ENCODE assay signal across 23 cellular contexts in the genomic region with DNA sequence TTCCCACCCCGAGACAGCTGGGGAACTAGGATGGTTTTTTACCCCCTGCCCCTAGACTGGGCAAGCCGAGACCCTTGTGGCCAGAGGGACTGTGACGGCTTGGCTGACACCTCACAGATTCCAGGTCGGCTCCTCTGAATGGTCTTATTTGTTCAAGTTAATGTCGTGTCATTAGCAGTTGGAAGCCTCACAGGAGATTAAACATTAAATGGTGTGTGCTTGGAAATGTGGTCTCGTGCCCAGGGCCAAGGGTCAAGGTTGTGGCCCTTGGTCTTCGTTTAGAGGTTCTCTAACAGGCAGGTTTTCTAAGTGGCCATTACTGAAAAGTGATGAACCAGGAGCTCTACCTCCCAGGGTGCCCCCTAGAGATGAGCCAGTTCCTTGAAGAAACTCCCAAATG.
DNase-seq lines count a peak whose midpoint lies in the region; ATAC-seq, FAIRE-seq and TF ChIP-seq lines count a peak whose summit lies in the region.
"Had no signal": no experiment of that assay in that cellular context is flagged by ENCODE, and none has a peak within 500 bp of the region (broad histone marks: within the 10 kb centered on the region; RNA-seq: fewer than 3 reads in every experiment).

No MANE protein-coding gene starts in this region.

- H3K79me2 ChIP-seq in HepG2 (ENCODE audit: insufficient read depth, low read length), result no peaks in the 10 kb centered on the region

- no peaks in the 10 kb centered on the region for H4K20me1 ChIP-seq in HepG2 (ENCODE audit: insufficient read depth, low read length)

- H3K4me3 Mint-ChIP-seq in osteocyte (ENCODE audit: unreplicated experiment), result no peak overlapping the region
- no peak overlapping the region for H3K4me3 Mint-ChIP-seq in activated naive CD4-positive, alpha-beta T cell treated with anti-CD3 and anti-CD28 coated beads, Interleukin-2, amount 10 ng/mL, durations not matched to agents 7 days and 5 days
- H3K4me3 Mint-ChIP-seq: B cell; CD8-positive, alpha-beta memory T cell had no signal

- H3K9ac ChIP-seq in HepG2 (ENCODE audit: insufficient read depth, low read depth, low read length), result no peak overlapping the region
- H3K9ac ChIP-seq: GM23248 had no signal

- TF ChIP-seq RAD21 in HepG2 (CRISPR knock-in tag; IDR thresholded peaks at IDR 0.05), result no peak

- H3K9me3 ChIP-seq in HEK293 (ENCODE audit: control insufficient read depth, insufficient read depth, low read depth, low read length), result no peaks in the 10 kb centered on the region
- no peaks in the 10 kb centered on the region for H3K9me3 ChIP-seq in body of pancreas
- no peaks in the 10 kb centered on the region for H3K9me3 ChIP-seq in HepG2 (ENCODE audit: low read length)
- no peaks in the 10 kb centered on the region for H3K9me3 ChIP-seq in pancreas
- H3K9me3 ChIP-seq: Caco-2 had no signal

- TF ChIP-seq CTCF in HEK293 (tag by site-specific recombination; IDR thresholded peaks at IDR 0.05) (no peak), body of pancreas (IDR thresholded peaks at IDR 0.05) (no peak), HepG2 (CRISPR knock-in tag; IDR thresholded peaks at IDR 0.05) (no peak), pancreas (IDR thresholded peaks at IDR 0.05) (no peak), osteocyte (IDR thresholded peaks at IDR 0.05) (no peak)

- POLR2A ChIA-PET in HEK293 (lab: Yijun Ruan, JAX) (no interaction called here), HepG2 (lab: Yijun Ruan, JAX) (interaction anchor here (2.1 kb wide), 1 partner anchor 63 kb away, joined by 9 read pairs; no protein-coding TSS in a partner anchor), HEK293T (lab: Yijun Ruan, JAX) (no interaction called here)

- peak; percentile 43 for ATAC-seq in body of pancreas
- ATAC-seq in HepG2, result peak; percentile 17
- peak in 3 of 4 donors; percentile 27 to 42 (median 31) for ATAC-seq in pancreas
- ATAC-seq: HCT116, K562 had no signal

- H3K27ac ChIP-seq in HEK293 (ENCODE audit: extremely low read depth, low read depth, low read length), result no peak overlapping the region
- no peak overlapping the region for H3K27ac ChIP-seq in body of pancreas
- no peak overlapping the region for H3K27ac ChIP-seq in HepG2 (ENCODE audit: extremely low read length, insufficient read depth, low read length)
- H3K27ac ChIP-seq in pancreas, result no peak overlapping the region
- H3K27ac ChIP-seq: GM23248, HL-60 had no signal

- BruUV-seq in HepG2 (replicated peaks; lab: Mats Ljungman, UMichigan), result no TSS peak

- TF ChIP-seq EP300 in HepG2 (IDR thresholded peaks at IDR 0.05; ENCODE audit: low read depth in 2 of 2, low read length in 2 of 2) (no peak), HepG2 (CRISPR knock-in tag; IDR thresholded peaks at IDR 0.05; ENCODE audit: borderline replicate concordance) (no peak)

- H3K4me3 ChIP-seq in HEK293 (ENCODE audit: low read depth, low read length) (no peak overlapping the region), body of pancreas (no peak overlapping the region), HepG2 (replicated peaks in 1 of 3; ENCODE audit: insufficient read depth in 1 of 3, low read depth in 2 of 3, low read length in 3 of 3) (peak overlapping the region in 1 of 3 experiments; percentile 39; a peak in 1 of 6 replicates), pancreas (no peak overlapping the region)
- H3K4me3 ChIP-seq: GM23248, K562 had no signal

- H3K4me2 ChIP-seq in HepG2 (ENCODE audit: low read depth, low read length), result peak overlapping the region; percentile 34

- FAIRE-seq in HepG2 (lab: Jason Lieb, UNC), result peak; percentile 75
- no peak for FAIRE-seq in pancreas (lab: Jason Lieb, UNC)
- FAIRE-seq: D721Med, G401.6, GM12891, GM19239, H54, K562 had no signal

- H3K27ac Mint-ChIP-seq in osteocyte (ENCODE audit: unreplicated experiment), result no peak overlapping the region
- H3K27ac Mint-ChIP-seq in activated naive CD4-positive, alpha-beta T cell treated with anti-CD3 and anti-CD28 coated beads, Interleukin-2, amount 10 ng/mL, durations not matched to agents 7 days and 5 days, result no peak overlapping the region
- H3K27ac Mint-ChIP-seq: B cell; CD4-positive, CD25-positive, alpha-beta regulatory T cell; CD8-positive, alpha-beta memory T cell had no signal

- H3K27me3 Mint-ChIP-seq in osteocyte (ENCODE audit: unreplicated experiment), result peaks cover 27% of the 10 kb centered on the region
- peaks cover 51% of the 10 kb centered on the region for H3K27me3 Mint-ChIP-seq in activated naive CD4-positive, alpha-beta T cell treated with anti-CD3 and anti-CD28 coated beads, Interleukin-2, amount 10 ng/mL, durations not matched to agents 7 days and 5 days

- no peaks in the 10 kb centered on the region for H3K9me3 Mint-ChIP-seq in osteocyte (ENCODE audit: unreplicated experiment)
- no peaks in the 10 kb centered on the region for H3K9me3 Mint-ChIP-seq in activated naive CD4-positive, alpha-beta T cell treated with anti-CD3 and anti-CD28 coated beads, Interleukin-2, amount 10 ng/mL, durations not matched to agents 7 days and 5 days
- H3K9me3 Mint-ChIP-seq: CD4-positive, CD25-positive, alpha-beta regulatory T cell; CD8-positive, alpha-beta memory T cell had no signal

- H3K4me1 ChIP-seq in HEK293 (ENCODE audit: control insufficient read depth, insufficient read depth, low read length) (no peaks in the 10 kb centered on the region), body of pancreas (peaks cover 16% of the 10 kb centered on the region), HepG2 (ENCODE audit: insufficient read depth, low read length) (peaks cover 92% of the 10 kb centered on the region), pancreas (no peaks in the 10 kb centered on the region)
- H3K4me1 ChIP-seq: Caco-2 had no signal

- intact Hi-C loops in body of pancreas (cut with DNase I), result no loop called here
- intact Hi-C loops in HepG2 (cut with micrococcal nuclease; ENCODE audit: unreplicated experiment), result loop anchor here (5.0 to 10.0 kb wide), 2 partner anchors 57 to 90 kb away; no protein-coding TSS in a partner anchor
- intact Hi-C loops in pancreas (cut with DNase I), result no loop called here

- H3K36me3 ChIP-seq in HEK293 (ENCODE audit: control insufficient read depth in 2 of 2, insufficient read depth in 1 of 2, low read length in 2 of 2) (no peaks in the 10 kb centered on the region), body of pancreas (replicated peaks in 1 of 2; ENCODE audit: insufficient read depth in 1 of 2, low read depth in 2 of 2) (no peaks in the 10 kb centered on the region), HepG2 (replicated peaks in 1 of 2; ENCODE audit: control insufficient read depth in 1 of 2, insufficient read depth in 2 of 2, low read length in 2 of 2) (no peaks in the 10 kb centered on the region), pancreas (no peaks in the 10 kb centered on the region)

- CTCF ChIA-PET in HEK293 (lab: Yijun Ruan, JAX), result interaction anchor here (0.5 to 0.7 kb wide), 3 partner anchors 114 to 1229 kb away, joined by 3 to 4 read pairs (median 3); no protein-coding TSS in a partner anchor
- CTCF ChIA-PET in HepG2 (lab: Yijun Ruan, JAX; ENCODE audit: low intra/inter-chr PET ratio, low total read pairs), result no interaction called here
- CTCF ChIA-PET in HEK293T (lab: Yijun Ruan, JAX), result no interaction called here
- CTCF ChIA-PET in activated naive CD4-positive, alpha-beta T cell treated with anti-CD3 and anti-CD28 coated beads, Interleukin-2, amount 10 ng/mL, durations not matched to agents 7 days and 5 days (lab: Charles Lee), result no interaction called here

- H2AFZ ChIP-seq in HepG2 (ENCODE audit: low read length), result no peak overlapping the region
- H2AFZ ChIP-seq: GM23248 had no signal

- in situ Hi-C loops in HepG2 (cut with HindIII; ENCODE audit: extremely low pct_ligation_motif_present, low pct_unique_long_range_greater_than_20kb), result no loop called here

- DNase-seq in body of pancreas (no peak), HepG2 (ENCODE audit: low spot score) (peak; percentile 27), pancreas (no peak), HEK293T (ENCODE audit: extremely low spot score) (no peak), osteocyte (ENCODE audit: extremely low spot score, unreplicated experiment) (no peak), NCI-H526 treated with DMSO at 0.1 percent for 48 hours (lab: John Stamatoyannopoulos, UW) (no peak)
- DNase-seq in activated naive CD4-positive, alpha-beta T cell treated with anti-CD3 and anti-CD28 coated beads, Interleukin-2, amount 10 ng/mL, durations not matched to agents 7 days and 5 days, result no peak
- DNase-seq: C1 segment of cervical spinal cord; Caco-2; CD4-positive, CD25-positive, alpha-beta regulatory T cell; CD8-positive, alpha-beta memory T cell; GM23248; IMR-90 had no signal

- H3K27me3 ChIP-seq in body of pancreas, result no peaks in the 10 kb centered on the region
- H3K27me3 ChIP-seq in HepG2 (ENCODE audit: control insufficient read depth in 1 of 2, insufficient read depth in 2 of 2, low read length in 2 of 2), result peaks cover 20 to 56% of the 10 kb centered on the region in 2 experiments
- H3K27me3 ChIP-seq in pancreas, result no peaks in the 10 kb centered on the region

- no peaks in the 10 kb centered on the region for H3K36me3 Mint-ChIP-seq in osteocyte (ENCODE audit: unreplicated experiment)
- H3K36me3 Mint-ChIP-seq in activated naive CD4-positive, alpha-beta T cell treated with anti-CD3 and anti-CD28 coated beads, Interleukin-2, amount 10 ng/mL, durations not matched to agents 7 days and 5 days, result no peaks in the 10 kb centered on the region
- H3K36me3 Mint-ChIP-seq: CD4-positive, CD25-positive, alpha-beta regulatory T cell; CD8-positive, alpha-beta memory T cell had no signal

- 14 to 26% methylated on average over 4 to 7 of the region's 7 CpGs for WGBS in body of pancreas, 2 donors
- WGBS in HepG2 (ENCODE audit: low lambda C conversion rate), result 0% methylated on average over 7 of the region's 7 CpGs
- 11 to 21% methylated on average over 7 of the region's 7 CpGs for WGBS in pancreas, 2 donors

- peaks cover 8% of the 10 kb centered on the region for H3K4me1 Mint-ChIP-seq in osteocyte (ENCODE audit: unreplicated experiment)
- no peaks in the 10 kb centered on the region for H3K4me1 Mint-ChIP-seq in activated naive CD4-positive, alpha-beta T cell treated with anti-CD3 and anti-CD28 coated beads, Interleukin-2, amount 10 ng/mL, durations not matched to agents 7 days and 5 days

- no peak for TF ChIP-seq POLR2A in body of pancreas (IDR thresholded peaks at IDR 0.05)
- no peak for TF ChIP-seq POLR2A in HepG2 (IDR thresholded peaks at IDR 0.05; ENCODE audit: insufficient read depth in 1 of 2, low read depth in 2 of 2, low read length in 2 of 2)

TF ChIP-seq in HEK293, 187 proteins besides CTCF, POLR2A, EP300 and RAD21 (continues in another document):
- TF ChIP-seq ZNF658 (tag by site-specific recombination; IDR thresholded peaks at IDR 0.05), result no peak

TF ChIP-seq in HepG2, 621 proteins besides CTCF, POLR2A, EP300 and RAD21 (continues in another document):
- TF ChIP-seq ZNF615 (CRISPR knock-in tag; IDR thresholded peaks at IDR 0.05; ENCODE audit: borderline replicate concordance) (no peak), FOXO1 (CRISPR knock-in tag; IDR thresholded peaks at IDR 0.05) (no peak), KDM3A (CRISPR knock-in tag; IDR thresholded peaks at IDR 0.05; ENCODE audit: low read depth) (no peak)

TF ChIP-seq in HEK293T, 16 proteins besides CTCF, POLR2A, EP300 and RAD21:
- no peak for TF ChIP-seq FOXK2 (IDR thresholded peaks at IDR 0.05)

Comparison
In these comparisons a context has a peak if more than half of its experiments do, and no peak if none do; other contexts are left out.
1. Of the 63 proteins assayed by ChIP-seq in both HepG2 and HEK293: peak only in HepG2: PATZ1 and REPIN1; only in HEK293: none; in both: none; in neither: 61.